ENCODE assay signal across 8 cellular contexts in the genomic region with DNA sequence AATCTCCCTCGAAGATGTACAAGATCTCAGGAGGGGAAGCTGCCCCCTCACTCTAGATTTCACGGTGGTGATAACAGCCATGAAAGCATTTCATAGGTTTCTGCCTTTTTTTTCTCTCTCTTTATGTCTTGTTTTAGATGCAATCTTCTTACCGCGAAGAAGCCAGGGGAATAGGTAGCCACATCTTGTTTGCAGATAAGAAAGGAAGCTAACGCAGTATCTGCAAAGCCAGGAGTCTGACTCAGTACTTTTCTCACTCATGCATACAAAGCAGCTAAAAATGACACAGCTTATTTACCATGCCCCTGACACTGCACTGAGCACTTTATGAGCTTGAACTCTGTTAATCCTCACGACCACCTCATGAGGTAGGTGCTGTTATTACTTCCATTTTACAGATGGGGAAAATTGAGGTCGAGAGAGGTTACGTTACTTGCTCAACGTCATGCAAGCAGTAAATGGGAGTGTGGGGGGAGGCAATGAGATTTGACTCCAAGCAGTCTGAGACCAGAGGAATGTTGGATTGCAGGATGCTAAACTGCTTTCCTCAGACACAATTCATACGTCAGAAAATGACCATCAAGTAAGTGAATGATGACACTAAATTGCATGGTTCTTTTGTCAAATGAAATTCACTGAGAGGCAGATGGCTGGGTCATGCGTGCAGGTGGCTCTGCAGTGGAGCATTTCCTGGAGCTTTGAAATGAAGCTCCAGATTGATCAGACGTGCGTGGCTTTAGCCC. TPM values are rescaled to one million over a fixed set of nuclear protein-coding genes. Genes with fewer than 3 reads are reported as not detected.
DNase-seq lines count a peak whose midpoint lies in the region; ATAC-seq and TF ChIP-seq lines count a peak whose summit lies in the region.

No MANE protein-coding gene starts in this region.

- H3K27ac ChIP-seq in heart right ventricle (peak overlapping the region in 8 of 10 donors; percentile 25 to 99 (median 98)), fibroblast of lung (ENCODE audit: insufficient read depth, low read length) (peak overlapping the region; percentile 95), skeletal muscle tissue (ENCODE audit: low read depth, low read length) (peak overlapping the region; percentile 59)

- H4K20me1 ChIP-seq in fibroblast of lung (ENCODE audit: control insufficient read depth, extremely low read depth, insufficient read depth, low read length): no peaks in the 10 kb centered on the region

- H2AFZ ChIP-seq in fibroblast of lung (ENCODE audit: low read length): no peak overlapping the region

- H3K4me3 ChIP-seq in heart right ventricle (peak overlapping the region in 9 of 10 donors; percentile 10 to 98 (median 94)), fibroblast of lung (replicated peaks in 1 of 4; ENCODE audit: control extremely low read depth in 1 of 4, insufficient read depth in 1 of 4, low read depth in 3 of 4, low read length in 4 of 4) (peak overlapping the region; percentile 28 to 92 (median 66)), skeletal muscle tissue (ENCODE audit: low read length in 3 of 3) (peak overlapping the region; percentile 1 to 72 (median 51))

- intact Hi-C loops in heart right ventricle (cut with DNase I): no loop called here
- intact Hi-C loops in Right ventricle myocardium superior (cut with DNase I): no loop called here

- peaks cover 64% of the 10 kb centered on the region for H3K79me2 ChIP-seq in fibroblast of lung (ENCODE audit: control insufficient read depth, insufficient read depth, low read length)

- DNase-seq in heart right ventricle (no peak), Right ventricle myocardium superior (no peak), T-helper 22 cell (ENCODE audit: low read depth) (peak; percentile 45), fibroblast of lung (ENCODE audit: low read depth in 2 of 2) (peak; percentile 69 to 87), epidermal melanocyte (ENCODE audit: insufficient read length, low spot score) (no peak), 8988T (no peak), NCI-H1092 treated with DMSO at 0.1 percent for 48 hours (lab: John Stamatoyannopoulos, UW) (no peak)

- peak overlapping the region; percentile 73 for H3K4me2 ChIP-seq in fibroblast of lung (ENCODE audit: extremely low read depth, insufficient read depth, low read length)

- H3K9me3 ChIP-seq in heart right ventricle (no peaks in the 10 kb centered on the region), fibroblast of lung (ENCODE audit: control insufficient read depth, insufficient read depth, low read depth, low read length) (no peaks in the 10 kb centered on the region), skeletal muscle tissue (ENCODE audit: control insufficient read depth in 3 of 3, low read length in 3 of 3) (no peaks in the 10 kb centered on the region)

- H3K36me3 ChIP-seq in heart right ventricle (peaks cover 0 to 54% (median 5%) of the 10 kb centered on the region in 9 donors), fibroblast of lung (ENCODE audit: control insufficient read depth, insufficient read depth, low read length) (peaks cover 5% of the 10 kb centered on the region), skeletal muscle tissue (ENCODE audit: control insufficient read depth in 3 of 3, insufficient read depth in 3 of 3, low read length in 3 of 3) (peaks cover 0 to 17% (median 10%) of the 10 kb centered on the region in 3 donors)

- TF ChIP-seq CTCF in heart right ventricle (IDR thresholded peaks at IDR 0.05) (no peak), fibroblast of lung (conservative IDR thresholded peaks at IDR 0.05 in 1 of 2, IDR thresholded peaks at IDR 0.05 in 1 of 2; ENCODE audit: low read depth in 1 of 2, low read length in 2 of 2) (no peak)

- H3K9ac ChIP-seq in fibroblast of lung (ENCODE audit: insufficient read depth, low read length) (peak overlapping the region; percentile 55), skeletal muscle tissue (ENCODE audit: low read depth in 1 of 3, low read length in 3 of 3) (peak overlapping the region; percentile 54 to 78 (median 66))

- H3K27me3 ChIP-seq in heart right ventricle: no peaks in the 10 kb centered on the region
- H3K27me3 ChIP-seq in fibroblast of lung (ENCODE audit: control insufficient read depth, insufficient read depth, low read length): no peaks in the 10 kb centered on the region
- H3K27me3 ChIP-seq in skeletal muscle tissue (ENCODE audit: control insufficient read depth in 3 of 3, insufficient read depth in 3 of 3, low read length in 3 of 3): no peaks in the 10 kb centered on the region

- H3K4me1 ChIP-seq in heart right ventricle: peaks cover 0 to 79% (median 57%) of the 10 kb centered on the region in 9 donors
- H3K4me1 ChIP-seq in fibroblast of lung (ENCODE audit: control insufficient read depth, extremely low read depth, insufficient read depth, low read length): peaks cover 13% of the 10 kb centered on the region
- H3K4me1 ChIP-seq in skeletal muscle tissue (ENCODE audit: control insufficient read depth in 3 of 3, insufficient read depth in 3 of 3, low read length in 3 of 3): peaks cover 40 to 57% (median 54%) of the 10 kb centered on the region in 3 donors

- 39 to 49% methylated on average over 13 of the region's 13 CpGs for WGBS in heart right ventricle, 2 donors

- ATAC-seq in heart right ventricle (no peak), Right ventricle myocardium superior (ENCODE audit: poor library complexity) (no peak)

RNA-seq across cellular contexts. Expression of gene MAP3K8, which starts 3.2 kb away (rescaled TPM):
- total RNA-seq in heart right ventricle (10 to 100 TPM in 3 of 10 donors, 1 to 10 TPM in 7; 2.7 to 19.2 (median 6.9) TPM), Right ventricle myocardium superior (7.3 TPM), fibroblast of lung (15.7 and 20.0 TPM in 2 replicates), skeletal muscle tissue (16.7 TPM)
- polyA plus RNA-seq in heart right ventricle (10 to 100 TPM in 1 of 2 donors, 1 to 10 TPM in 1; 3.8 to 14.0 TPM), fibroblast of lung (16.9 and 52.6 TPM in 2 replicates)
- 10.4 and 26.6 TPM in 2 replicates for polyA plus RNA-seq in fibroblast of lung (2012)
- polyA minus RNA-seq in fibroblast of lung (ENCODE audit: low replicate concordance): 9.6 and 20.6 TPM in 2 replicates

Comparison
In these comparisons a context has a peak if more than half of its experiments do, and no peak if none do; other contexts are left out.
1. DNase-seq: peak in T-helper 22 cell (single experiment) and fibroblast of lung (2 of 2); none in heart right ventricle (0 of 2), Right ventricle myocardium superior (single experiment), epidermal melanocyte (single experiment), 8988T (single experiment) and NCI-H1092 treated with DMSO at 0.1 percent for 48 hours (single experiment).
2. Peak in every context shown above with its lines, with median percentiles within 50 percentile points of each other: H3K27ac ChIP-seq and H3K4me3 ChIP-seq.